In the genomic region with DNA sequence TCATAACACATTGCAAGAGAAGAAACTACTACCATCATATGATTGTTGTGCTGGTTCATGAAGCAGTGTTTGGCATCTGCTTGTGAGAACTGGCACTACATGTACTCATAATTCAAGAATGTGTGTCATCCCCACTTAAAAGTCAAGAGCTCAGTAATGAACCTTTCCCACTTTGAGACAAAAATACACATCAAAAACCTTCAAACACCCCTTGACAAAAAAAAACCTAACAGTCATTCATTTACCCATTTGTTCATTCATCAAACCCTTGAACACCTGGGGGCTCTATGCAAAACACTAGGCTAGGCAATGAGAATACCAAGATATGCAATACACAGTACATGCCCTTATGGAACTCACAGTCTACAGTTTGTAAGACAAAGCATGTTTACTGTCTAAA, we compare ENCODE assay signal across 19 cellular contexts. TPM values are rescaled to one million over a fixed set of nuclear protein-coding genes. Genes with fewer than 3 reads are reported as not detected.
A peak's percentile ranks its signal among the peaks of the same experiment; 100 is the strongest.
DNase-seq lines count a peak whose midpoint lies in the region; ATAC-seq, FAIRE-seq and TF ChIP-seq lines count a peak whose summit lies in the region.
"Had no signal": no experiment of that assay in that cellular context is flagged by ENCODE, and none has a peak within 500 bp of the region (broad histone marks: within the 10 kb centered on the region; RNA-seq: fewer than 3 reads in every experiment).

No MANE protein-coding gene starts in this region.

- H3K36me3 ChIP-seq in keratinocyte (ENCODE audit: control insufficient read depth in 2 of 2, extremely low read depth in 1 of 2, insufficient read depth in 2 of 2, low read length in 2 of 2) (no peaks in the 10 kb centered on the region), tibial artery (no peaks in the 10 kb centered on the region), GM23338 (ENCODE audit: insufficient read depth) (no peaks in the 10 kb centered on the region)
- H3K36me3 ChIP-seq: prostate gland had no signal

- peak overlapping the region; percentile 2 for H3K4me2 ChIP-seq in keratinocyte (ENCODE audit: control insufficient read depth, extremely low read depth, insufficient read depth, low read depth, low read length)
- no peak overlapping the region for H3K4me2 ChIP-seq in GM23338
- H3K4me2 ChIP-seq: KMS-11 had no signal

- H3K79me2 ChIP-seq in keratinocyte (ENCODE audit: control insufficient read depth, insufficient read depth, low read length) (peaks cover 4% of the 10 kb centered on the region), GM23338 (replicated peaks; ENCODE audit: insufficient read depth) (peaks cover 30% of the 10 kb centered on the region)

- no peaks in the 10 kb centered on the region for H3K27me3 Mint-ChIP-seq in activated T-cell treated with anti-CD3 and anti-CD28 coated beads, Interleukin-2, amount 50 U/mL, for 4 hours (ENCODE audit: low read depth)
- H3K27me3 Mint-ChIP-seq in GM23338 (ENCODE audit: insufficient read depth, low read depth, poor library complexity): no peaks in the 10 kb centered on the region
- H3K27me3 Mint-ChIP-seq: brain had no signal

- H3K36me3 Mint-ChIP-seq in activated T-cell treated with anti-CD3 and anti-CD28 coated beads, Interleukin-2, amount 50 U/mL, for 4 hours (ENCODE audit: insufficient read depth): no peaks in the 10 kb centered on the region
- H3K36me3 Mint-ChIP-seq in GM23338 (ENCODE audit: low read depth): no peaks in the 10 kb centered on the region

- TF ChIP-seq CTCF in keratinocyte (optimal IDR thresholded peaks at IDR 0.05 in 1 of 3, IDR thresholded peaks at IDR 0.05 in 1 of 3, conservative IDR thresholded peaks at IDR 0.05 in 1 of 3; ENCODE audit: extremely low read depth in 1 of 3, insufficient read depth in 2 of 3, low read length in 3 of 3): no peak
- TF ChIP-seq CTCF in tibial artery (IDR thresholded peaks at IDR 0.05): no peak
- no peak for TF ChIP-seq CTCF in GM23338 (conservative IDR thresholded peaks at IDR 0.05; ENCODE audit: low read depth in 2 of 2)

- no peaks in the 10 kb centered on the region for H4K20me1 ChIP-seq in keratinocyte (ENCODE audit: control insufficient read depth, extremely low read depth, insufficient read depth, low read length)
- no peaks in the 10 kb centered on the region for H4K20me1 ChIP-seq in GM23338 (replicated peaks; ENCODE audit: insufficient read depth)

- H3K4me1 ChIP-seq in keratinocyte (ENCODE audit: control insufficient read depth, extremely low read depth, insufficient read depth, low read length): peaks cover 11% of the 10 kb centered on the region
- no peaks in the 10 kb centered on the region for H3K4me1 ChIP-seq in tibial artery
- peaks cover 25% of the 10 kb centered on the region for H3K4me1 ChIP-seq in GM23338 (ENCODE audit: insufficient read depth)
- H3K4me1 ChIP-seq: prostate gland had no signal

- no peaks in the 10 kb centered on the region for H3F3A ChIP-seq in GM23338 (replicated peaks; ENCODE audit: low read depth)

- no peaks in the 10 kb centered on the region for H3K9me1 ChIP-seq in keratinocyte (ENCODE audit: control insufficient read depth, extremely low read depth, insufficient read depth, low read length)

- peak; percentile 74 for FAIRE-seq in keratinocyte (lab: Jason Lieb, UNC)

- dilution Hi-C loops in keratinocyte (cut with MboI; ENCODE audit: extremely low pct_ligation_motif_present, low sequenced_read_pairs): no loop called here

- H3K4me1 Mint-ChIP-seq in activated T-cell treated with anti-CD3 and anti-CD28 coated beads, Interleukin-2, amount 50 U/mL, for 4 hours (ENCODE audit: low read depth): peaks cover 18% of the 10 kb centered on the region
- H3K4me1 Mint-ChIP-seq in GM23338: peaks cover 41% of the 10 kb centered on the region

- H3K9me3 ChIP-seq in keratinocyte (ENCODE audit: control insufficient read depth, low read depth, low read length): no peaks in the 10 kb centered on the region
- no peaks in the 10 kb centered on the region for H3K9me3 ChIP-seq in tibial artery
- H3K9me3 ChIP-seq: prostate gland had no signal

- no peak overlapping the region for H3K9ac ChIP-seq in keratinocyte (ENCODE audit: control insufficient read depth, extremely low read depth, insufficient read depth, low read length)
- H3K9ac ChIP-seq: KMS-11 had no signal

- no peak overlapping the region for H3K4me3 Mint-ChIP-seq in activated T-cell treated with anti-CD3 and anti-CD28 coated beads, Interleukin-2, amount 50 U/mL, for 4 hours
- H3K4me3 Mint-ChIP-seq in GM23338: no peak overlapping the region
- H3K4me3 Mint-ChIP-seq: brain had no signal

- no peak overlapping the region for H3K4me3 ChIP-seq in keratinocyte (ENCODE audit: control insufficient read depth in 2 of 3, extremely low read depth in 1 of 3, insufficient read depth in 2 of 3, low read depth in 1 of 3, low read length in 3 of 3)
- H3K4me3 ChIP-seq in tibial artery: no peak overlapping the region
- H3K4me3 ChIP-seq in GM23338: no peak overlapping the region
- H3K4me3 ChIP-seq: prostate gland had no signal

- H3K9me2 ChIP-seq in GM23338 (ENCODE audit: insufficient read depth): no peaks in the 10 kb centered on the region

- no peak overlapping the region for H2AFZ ChIP-seq in keratinocyte (ENCODE audit: control insufficient read depth, low read length)
- no peak overlapping the region for H2AFZ ChIP-seq in GM23338

- ATAC-seq in activated T-cell treated with anti-CD3 and anti-CD28 coated beads, Interleukin-2, amount 50 U/mL, for 4 hours: peak; percentile 48 to 77
- ATAC-seq in GM19463 (IDR thresholded peaks at IDR 0.05; ENCODE audit: unreplicated experiment) (peak; percentile 65), GM19452 (IDR thresholded peaks at IDR 0.05; ENCODE audit: unreplicated experiment) (no peak), GM23338 (no peak)
- ATAC-seq: SK-N-SH treated with all-trans-retinoic acid at 6 μM for 48 hours had no signal

- H3K27ac ChIP-seq in keratinocyte (ENCODE audit: control insufficient read depth, insufficient read depth, low read length): no peak overlapping the region
- H3K27ac ChIP-seq in tibial artery: no peak overlapping the region
- no peak overlapping the region for H3K27ac ChIP-seq in GM23338 (ENCODE audit: low read depth)
- H3K27ac ChIP-seq: KMS-11, prostate gland had no signal

- H3K27me3 ChIP-seq in keratinocyte (ENCODE audit: control insufficient read depth, extremely low read depth, insufficient read depth, low read length) (no peaks in the 10 kb centered on the region), tibial artery (no peaks in the 10 kb centered on the region), GM23338 (ENCODE audit: insufficient read depth) (no peaks in the 10 kb centered on the region)

- no peak overlapping the region for H3K27ac Mint-ChIP-seq in GM23338
- H3K27ac Mint-ChIP-seq: brain had no signal

- no peaks in the 10 kb centered on the region for H3K9me3 Mint-ChIP-seq in activated T-cell treated with anti-CD3 and anti-CD28 coated beads, Interleukin-2, amount 50 U/mL, for 4 hours
- H3K9me3 Mint-ChIP-seq in GM23338: no peaks in the 10 kb centered on the region

- DNase-seq in activated T-cell treated with anti-CD3 and anti-CD28 coated beads, Interleukin-2, amount 50 U/mL, for 4 hours: no peak
- DNase-seq in activated T-cell treated with anti-CD3 and anti-CD28 coated beads, Interleukin-2, amount 50 U/mL, for 48 hours: no peak
- DNase-seq in NCI-H460 (ENCODE audit: extremely low read depth, low read depth) (peak; percentile 9), keratinocyte (ENCODE audit: low read depth, low spot score) (no peak), tibial artery (no peak), GM23338 (ENCODE audit: low spot score) (no peak)
- DNase-seq: activated CD4-positive, CD25-positive, alpha-beta regulatory T cell treated with anti-CD3 and anti-CD28 coated beads, Interleukin-2, amount 50 U/mL, for 72 hours; activated T-cell treated with anti-CD3 and anti-CD28 coated beads, Interleukin-2, amount 50 U/mL, for 1 hour; DMS153; effector CD8-positive, alpha-beta T cell; kidney; NCI-H1694 treated with DMSO at 0.1 percent for 48 hours; NK-92 treated with Interleukin-12 subunit alpha and Interleukin-12 subunit beta, amount 100 ng/mL, for 24 hours had no signal

- intact Hi-C loops in tibial artery (cut with DNase I; ENCODE audit: low total_unique reads): no loop called here

TF ChIP-seq in GM23338, 12 proteins besides CTCF, POLR2A, EP300 and RAD21 (continues in another document):
- TF ChIP-seq JUNB (IDR thresholded peaks at IDR 0.05; ENCODE audit: unreplicated experiment) (no peak), CREB1 (CRISPR knock-in tag; IDR thresholded peaks at IDR 0.05; ENCODE audit: low read depth) (no peak)

RNA-seq across cellular contexts. Expression of a gene that starts 40.0 kb away (rescaled TPM):
- total RNA-seq in activated T-cell treated with anti-CD3 and anti-CD28 coated beads, Interleukin-2, amount 50 U/mL, for 4 hours: 10 to 100 TPM; 22.4 to 27.8 (median 25.2) TPM
- 83.2 and 102 TPM in 2 replicates for total RNA-seq in NCI-H460 (2014; rRNA removed; shearing (Covaris generic))
- polyA plus RNA-seq in NCI-H460 (2014; cell fraction: nucleus; rRNA removed): 58.9 and 107 TPM in 2 replicates
- polyA plus RNA-seq in keratinocyte (17.2 to 27.5 TPM (median 21.1 TPM) in 3 replicates), GM23338 (2016; fragmentation: Nextera tagmentation; extraction: Ambion mirVana) (25.6 and 32.0 TPM in 2 replicates)
- polyA plus RNA-seq in keratinocyte (2011; ENCODE audit: low read depth): 45.3 TPM
- polyA plus RNA-seq in keratinocyte (2011; cell fraction: cytosol; rRNA removed): 11.9 and 20.9 TPM in 2 replicates
- polyA plus RNA-seq in keratinocyte (2011; cell fraction: nucleus; rRNA removed): 25.6 and 35.9 TPM in 2 replicates
- 18.3 and 23.1 TPM in 2 replicates for polyA plus RNA-seq in keratinocyte (2012; ENCODE audit: low replicate concordance)
- 10.2 to 56.7 TPM (median 27.9 TPM) in 3 replicates for polyA minus RNA-seq in keratinocyte
- polyA minus RNA-seq in keratinocyte (2011; cell fraction: cytosol; rRNA and poly(A)+ RNA removed): 10.6 TPM
- polyA minus RNA-seq in keratinocyte (2011; cell fraction: nucleus; rRNA and poly(A)+ RNA removed): 40.2 and 76.2 TPM in 2 replicates
- total RNA-seq in GM23338 (2014; rRNA removed; shearing (Covaris generic)): 28.8 and 29.6 TPM in 2 replicates

Comparison
In these comparisons a context has a peak if more than half of its experiments do, and no peak if none do; other contexts are left out.
1. ATAC-seq: peak in activated T-cell treated with anti-CD3 and anti-CD28 coated beads, Interleukin-2, amount 50 U/mL, for 4 hours (2 of 2) and GM19463 (single experiment); none in GM19452 (single experiment) and GM23338 (single experiment).